In the genomic region with DNA sequence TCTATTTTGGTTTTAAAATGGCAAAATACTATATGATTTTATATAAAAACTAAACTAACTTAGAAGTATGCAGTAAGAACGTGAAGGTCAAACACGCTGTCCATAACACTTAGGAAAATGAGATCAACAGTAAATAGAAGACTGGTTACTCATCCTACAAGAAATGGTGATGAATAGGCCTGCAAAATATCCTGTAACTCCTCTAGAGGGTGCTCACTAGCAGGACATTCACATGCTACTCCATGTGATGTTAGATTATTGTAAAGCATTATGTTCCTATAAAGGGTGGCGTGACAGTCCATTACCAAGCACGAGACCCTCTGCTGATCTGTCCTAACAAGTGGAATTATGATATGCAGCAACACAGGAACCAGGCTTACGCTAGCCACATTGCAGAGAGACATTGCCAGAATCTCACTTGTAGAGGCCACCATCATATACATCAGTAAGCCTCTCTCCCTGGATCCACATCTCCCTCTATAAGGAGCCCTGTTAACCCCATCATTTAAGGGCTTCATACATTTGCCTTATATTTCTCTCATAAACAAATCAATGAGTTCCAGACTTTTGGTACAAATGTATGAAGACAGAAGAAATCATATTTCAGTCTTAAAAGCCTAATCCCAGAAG, we compare ENCODE assay signal across 8 cellular contexts. TPM values are rescaled to one million over a fixed set of nuclear protein-coding genes. Genes with fewer than 3 reads are reported as not detected.
DNase-seq lines count a peak whose midpoint lies in the region; ATAC-seq and TF ChIP-seq lines count a peak whose summit lies in the region.

No MANE protein-coding gene starts in this region.

- no peaks in the 10 kb centered on the region for H4K20me1 ChIP-seq in Karpas-422 (ENCODE audit: insufficient read depth, low read depth, low read length)

- no peak overlapping the region for H2AFZ ChIP-seq in Karpas-422 (ENCODE audit: low read length)

- no peaks in the 10 kb centered on the region for H3K36me3 ChIP-seq in Karpas-422 (ENCODE audit: insufficient read depth, low read length)
- H3K36me3 ChIP-seq in lung (ENCODE audit: control insufficient read depth in 2 of 2, insufficient read depth in 2 of 2, low read length in 2 of 2): no peaks in the 10 kb centered on the region

- H3K4me3 ChIP-seq in Karpas-422 (ENCODE audit: low read length): no peak overlapping the region
- H3K4me3 ChIP-seq in lung: no peak overlapping the region

- peak; percentile 45 for TF ChIP-seq CTCF in lung (IDR thresholded peaks at IDR 0.05; ENCODE audit: control extremely low read depth, extremely low read depth)

- no peaks in the 10 kb centered on the region for H3K79me2 ChIP-seq in Karpas-422 (ENCODE audit: low read length)

- ATAC-seq in lung (ENCODE audit: insufficient read depth, low FRiP score): no peak
- no peak for ATAC-seq in HG03432 (IDR thresholded peaks at IDR 0.05; ENCODE audit: unreplicated experiment)

- no peaks in the 10 kb centered on the region for H3K9me2 ChIP-seq in Karpas-422 (replicated peaks; ENCODE audit: insufficient read depth, low read length)

- no peak overlapping the region for H3K4me2 ChIP-seq in Karpas-422 (ENCODE audit: low read depth, low read length, poor library complexity, severe bottlenecking)

- peak; percentile 65 for DNase-seq in A172 (ENCODE audit: low spot score)
- peak; percentile 36 for DNase-seq in Daoy (ENCODE audit: low read depth)
- DNase-seq in Karpas-422: peak; percentile 74
- DNase-seq in RPMI8226: peak; percentile 53
- DNase-seq in dedifferentiated amniotic fluid mesenchymal stem cell (ENCODE audit: extremely low spot score): peak; percentile 85
- no peak for DNase-seq in lung (ENCODE audit: low spot score)
- DNase-seq in activated effector memory CD4-positive, alpha-beta T cell treated with anti-CD3 and anti-CD28 coated beads, Interleukin-2, amount 50 U/mL, for 16 hours: no peak

- WGBS in lung, 2 donors: 32 to 38% methylated on average over 5 of the region's 5 CpGs

- H3K9ac ChIP-seq in Karpas-422 (ENCODE audit: low read length): no peak overlapping the region

- H3K27me3 ChIP-seq in Karpas-422 (ENCODE audit: low read length) (no peaks in the 10 kb centered on the region), lung (ENCODE audit: control insufficient read depth, insufficient read depth) (no peaks in the 10 kb centered on the region)

- H3K4me1 ChIP-seq in Karpas-422 (ENCODE audit: low read length) (no peaks in the 10 kb centered on the region), lung (ENCODE audit: control insufficient read depth in 2 of 2, insufficient read depth in 2 of 2, low read length in 2 of 2) (peaks cover 0 to 5% of the 10 kb centered on the region in 2 donors)

- H3K9me3 ChIP-seq in Karpas-422 (ENCODE audit: low read length) (no peaks in the 10 kb centered on the region), lung (ENCODE audit: control insufficient read depth in 2 of 2, insufficient read depth in 1 of 2, low read length in 1 of 2) (no peaks in the 10 kb centered on the region)

- H3K27ac ChIP-seq in Karpas-422 (ENCODE audit: low read length) (no peak overlapping the region), lung (ENCODE audit: low read depth in 1 of 2, low read length in 1 of 2) (peak overlapping the region in 1 of 2 donors; percentile 29)

RNA-seq across cellular contexts. Expression of gene DEFB129, which starts 18.0 kb away (rescaled TPM):
- not detected in 2 replicates for total RNA-seq in A172 (2014; rRNA removed; shearing (Covaris generic))
- not detected in 2 replicates for total RNA-seq in Daoy (2014; rRNA removed; shearing (Covaris generic))
- not detected in 2 replicates for total RNA-seq in Karpas-422 (2014; rRNA removed; shearing (Covaris generic); ENCODE audit: low replicate concordance)
- not detected for total RNA-seq in lung
- not detected for polyA plus RNA-seq in lung

RNA-seq across cellular contexts. Expression of gene DEFB128, which starts 19.5 kb away (rescaled TPM):
- not detected in 2 replicates for total RNA-seq in A172 (2014; rRNA removed; shearing (Covaris generic))
- total RNA-seq in Daoy (2014; rRNA removed; shearing (Covaris generic)): not detected in 2 replicates
- not detected in 2 replicates for total RNA-seq in Karpas-422 (2014; rRNA removed; shearing (Covaris generic); ENCODE audit: low replicate concordance)
- total RNA-seq in lung: not detected
- polyA plus RNA-seq in lung: not detected

RNA-seq across cellular contexts. Expression of gene DEFB132, which starts 48.5 kb away (rescaled TPM):
- total RNA-seq in A172 (2014; rRNA removed; shearing (Covaris generic)): not detected in 2 replicates
- not detected in 2 replicates for total RNA-seq in Daoy (2014; rRNA removed; shearing (Covaris generic))
- total RNA-seq in Karpas-422 (2014; rRNA removed; shearing (Covaris generic); ENCODE audit: low replicate concordance): 0.22 TPM in 1 of 2 replicates, not detected in the other
- total RNA-seq in lung: not detected
- not detected for polyA plus RNA-seq in lung

RNA-seq across cellular contexts. Expression of gene DEFB127, which starts 51.8 kb away (rescaled TPM):
- not detected in 2 replicates for total RNA-seq in A172 (2014; rRNA removed; shearing (Covaris generic))
- not detected in 2 replicates for total RNA-seq in Daoy (2014; rRNA removed; shearing (Covaris generic))
- not detected in 2 replicates for total RNA-seq in Karpas-422 (2014; rRNA removed; shearing (Covaris generic); ENCODE audit: low replicate concordance)
- not detected for total RNA-seq in lung
- polyA plus RNA-seq in lung: not detected

Comparison
In these comparisons a context has a peak if more than half of its experiments do, and no peak if none do; other contexts are left out.
1. DNase-seq: peak in A172 (single experiment), Daoy (single experiment), Karpas-422 (single experiment), RPMI8226 (single experiment) and dedifferentiated amniotic fluid mesenchymal stem cell (single experiment); none in lung (single experiment) and activated effector memory CD4-positive, alpha-beta T cell treated with anti-CD3 and anti-CD28 coated beads, Interleukin-2, amount 50 U/mL, for 16 hours (single experiment).